Comparison of ENCODE assay signal across 8 cellular contexts in the genomic region with DNA sequence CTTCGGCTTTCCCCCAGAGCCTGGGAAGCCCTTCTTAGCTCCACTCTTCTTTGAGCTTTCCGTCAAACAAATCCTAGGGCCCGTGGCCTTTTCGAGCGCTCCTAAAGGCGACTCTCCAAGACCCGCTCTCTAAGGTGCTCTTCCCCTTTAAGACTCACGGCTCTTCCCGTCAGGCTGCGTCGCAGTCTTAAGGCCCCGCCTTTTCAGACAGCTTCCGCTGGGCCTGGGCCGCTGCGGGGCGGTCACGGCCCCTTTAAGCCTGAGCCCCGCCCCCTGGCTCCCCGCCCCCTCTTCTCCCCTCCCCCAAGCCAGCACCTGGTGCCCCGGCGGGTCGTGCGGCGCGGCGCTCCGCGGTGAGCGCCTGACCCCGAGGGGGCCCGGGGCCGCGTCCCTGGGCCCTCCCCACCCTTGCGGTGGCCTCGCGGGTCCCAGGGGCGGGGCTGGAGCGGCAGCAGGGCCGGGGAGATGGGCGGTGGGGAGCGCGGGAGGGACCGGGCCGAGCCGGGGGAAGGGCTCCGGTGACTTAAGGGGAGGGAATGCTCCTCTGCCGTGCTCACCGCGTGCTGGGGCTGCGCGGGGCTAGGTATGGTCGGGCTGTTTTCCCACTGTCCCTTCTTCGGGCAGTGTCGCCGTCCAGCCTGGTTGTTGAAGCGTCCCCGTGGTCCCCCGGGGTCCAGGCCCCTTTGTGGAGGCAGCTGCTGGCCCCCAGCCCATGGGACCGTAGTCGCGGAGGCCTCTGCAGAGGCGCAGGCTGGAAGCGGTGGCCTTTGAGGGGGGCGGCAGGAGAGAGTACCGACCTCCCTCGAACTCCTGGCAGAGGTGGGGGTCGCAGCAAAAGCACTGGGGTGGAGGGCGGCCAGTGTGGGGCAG. TPM values are rescaled to one million over a fixed set of nuclear protein-coding genes. Genes with fewer than 3 reads are reported as not detected.
DNase-seq lines count a peak whose midpoint lies in the region; ATAC-seq, FAIRE-seq and TF ChIP-seq lines count a peak whose summit lies in the region.

TSS of gene PEX5 (plus strand) at position 289 of the 870 bp plus-strand sequence. CDS start 692 bp downstream, outside the sequence.

- H3K4me1 ChIP-seq in trophoblast cell (ENCODE audit: control insufficient read depth in 1 of 2, insufficient read depth in 2 of 2, low read length in 2 of 2) (peaks cover 4 to 12% of the 10 kb centered on the region in 2 experiments), tibial nerve (peaks cover 0 to 39% (median 14%) of the 10 kb centered on the region in 4 donors)

- peak in 1 of 2 donors; percentile 77 for TF ChIP-seq EP300 in tibial nerve (IDR thresholded peaks at IDR 0.05)

- H3K79me2 ChIP-seq in trophoblast cell (ENCODE audit: control insufficient read depth, insufficient read depth, low read length, poor library complexity) = peaks cover 3% of the 10 kb centered on the region

- peaks cover 11% of the 10 kb centered on the region for H3K79me1 ChIP-seq in trophoblast cell (ENCODE audit: low read length)

- H3K9ac ChIP-seq in trophoblast cell (ENCODE audit: low read length) = peak within 1 kb of the TSS; percentile 78

- no peak within 1 kb of the TSS for H3K23ac ChIP-seq in trophoblast cell (ENCODE audit: low read length)

- intact Hi-C loops in cardiac septum (cut with DNase I) = no loop called here

- H3K9me3 ChIP-seq in trophoblast cell (ENCODE audit: insufficient read depth, low read depth, low read length) (peaks cover 2% of the 10 kb centered on the region), tibial nerve (no peaks in the 10 kb centered on the region)

- peak within 1 kb of the TSS; percentile 82 for H2AK5ac ChIP-seq in trophoblast cell (ENCODE audit: low read length)

- FAIRE-seq in GM12891 (lab: Jason Lieb, UNC) = peak; percentile 90

- H3K36me3 Mint-ChIP-seq in T-cell = peaks cover 16% of the 10 kb centered on the region

- peak within 1 kb of the TSS; percentile 91 to 96 (median 96) for H3K4me3 Mint-ChIP-seq in T-cell

- ATAC-seq in HG02798 (IDR thresholded peaks at IDR 0.05; ENCODE audit: poor library complexity, unreplicated experiment) (peak; percentile 97), T-cell (replicated peaks in 1 of 4) (peak; percentile 95 to 97 (median 96))

- H3K36me3 ChIP-seq in trophoblast cell (ENCODE audit: control insufficient read depth in 1 of 2, insufficient read depth in 2 of 2, low read length in 2 of 2) (peaks cover 2% of the 10 kb centered on the region in 2 experiments), tibial nerve (peaks cover 0 to 29% (median 0%) of the 10 kb centered on the region in 3 donors)

- WGBS in adipose tissue, 3 donors = 0 to 1% (median 1%) methylated on average over 52 to 68 of the region's 68 CpGs
- WGBS in trophoblast cell (ENCODE audit: extremely low coverage, insufficient coverage, insufficient read length) = no CpG with 5 or more reads among the region's 68 CpGs
- WGBS in tibial nerve, 2 donors = 0 to 1% methylated on average over 7 to 45 of the region's 68 CpGs

- TF ChIP-seq CTCF in tibial nerve (IDR thresholded peaks at IDR 0.05) = no peak

- H3K4ac ChIP-seq in trophoblast cell (ENCODE audit: low read depth, low read length) = peak within 1 kb of the TSS; percentile 86

- peak within 1 kb of the TSS; percentile 69 for H3K18ac ChIP-seq in trophoblast cell (ENCODE audit: low read length)

- peak within 1 kb of the TSS; percentile 52 for H2BK12ac ChIP-seq in trophoblast cell (ENCODE audit: low read length)

- H2BK5ac ChIP-seq in trophoblast cell (ENCODE audit: low read depth, low read length, poor library complexity) = peak within 1 kb of the TSS; percentile 64

- peak within 1 kb of the TSS; percentile 81 for H4K12ac ChIP-seq in trophoblast cell (ENCODE audit: low read depth, low read length)

- peak within 1 kb of the TSS; percentile 96 to 97 for H3K27ac Mint-ChIP-seq in T-cell

- H3K27me3 ChIP-seq in trophoblast cell (ENCODE audit: insufficient read depth, low read length) (no peaks in the 10 kb centered on the region), tibial nerve (no peaks in the 10 kb centered on the region)

- POLR2A ChIA-PET in T-cell (lab: Charles Lee) = interaction anchor here (0.5 to 0.6 kb wide), 2 partner anchors 107 to 451 kb away, joined by 3 read pairs; no protein-coding TSS in a partner anchor

- no peaks in the 10 kb centered on the region for H3K27me3 Mint-ChIP-seq in T-cell

- DNase-seq in GM12891 (ENCODE audit: insufficient read length, low spot score) (peak; percentile 83), NCI-H1417 treated with DMSO at 0.1 percent for 48 hours (lab: John Stamatoyannopoulos, UW) (peak; percentile 74), T-cell (peak; percentile 65 to 88 (median 78)), cardiac septum (ENCODE audit: low spot score) (peak; percentile 96), trophoblast cell (peak; percentile 85 to 91), tibial nerve (ENCODE audit: low spot score in 2 of 2) (peak; percentile 77 to 78)

- H3K4me1 Mint-ChIP-seq in T-cell = peaks cover 44 to 56% (median 46%) of the 10 kb centered on the region in 3 donors

- H3K14ac ChIP-seq in trophoblast cell (ENCODE audit: low read length) = peak within 1 kb of the TSS; percentile 97

- peak within 1 kb of the TSS; percentile 90 for H2AFZ ChIP-seq in trophoblast cell (ENCODE audit: insufficient read depth, low read length, poor library complexity)

- H3K27ac ChIP-seq in adipose tissue (ENCODE audit: low read depth, low read length) = peak within 1 kb of the TSS; percentile 71
- no peak within 1 kb of the TSS for H3K27ac ChIP-seq in trophoblast cell (ENCODE audit: low read depth, low read length)
- H3K27ac ChIP-seq in tibial nerve = peak within 1 kb of the TSS; percentile 77 to 98 (median 96)

- peak within 1 kb of the TSS; percentile 84 for H4K8ac ChIP-seq in trophoblast cell (ENCODE audit: low read depth, low read length)

- peak within 1 kb of the TSS; percentile 70 for H4K91ac ChIP-seq in trophoblast cell (ENCODE audit: low read depth, low read length)

- H3K4me2 ChIP-seq in trophoblast cell (ENCODE audit: low read length) = peak within 1 kb of the TSS; percentile 93

- TF ChIP-seq POLR2A in GM12891 (IDR thresholded peaks at IDR 0.05; ENCODE audit: low read depth, low read length) (no peak), tibial nerve (IDR thresholded peaks at IDR 0.05) (peak in 1 of 2 donors; percentile 61)

- CTCF ChIA-PET in T-cell (lab: Charles Lee) = interaction anchor here in 1 of 2 donors (0.5 to 1.4 kb wide), 6 partner anchors 44 to 826 kb away, joined by 3 to 12 read pairs (median 4); partner anchors contain the start of genes ENO2 and SPSB2

- peak within 1 kb of the TSS; percentile 90 for H2BK120ac ChIP-seq in trophoblast cell (ENCODE audit: insufficient read depth, low read length, poor library complexity)

- H3K4me3 ChIP-seq in trophoblast cell (ENCODE audit: low read depth, low read length) = peak within 1 kb of the TSS; percentile 88
- peak within 1 kb of the TSS; percentile 73 to 95 (median 84) for H3K4me3 ChIP-seq in tibial nerve

- no peaks in the 10 kb centered on the region for H3K9me3 Mint-ChIP-seq in T-cell

TF ChIP-seq in GM12891, 5 proteins besides CTCF, POLR2A, EP300 and RAD21:
- no peak for TF ChIP-seq POU2F2 (IDR thresholded peaks at IDR 0.05; ENCODE audit: low read depth, low read length)
- peak; percentile 39 for TF ChIP-seq SPI1 (IDR thresholded peaks at IDR 0.05; ENCODE audit: low read depth, low read length)
- no peak for TF ChIP-seq TAF1 (IDR thresholded peaks at IDR 0.05; ENCODE audit: low read depth, low read length)
- no peak for TF ChIP-seq POLR2AphosphoS5 (IDR thresholded peaks at IDR 0.05; ENCODE audit: low read depth, low read length)
TF ChIP-seq in GM12891: peak in this region for 1.

RNA-seq across cellular contexts. Expression of gene PEX5, which starts in this region (rescaled TPM):
- polyA plus RNA-seq in GM12891 (2012; ENCODE audit: low read depth, missing spikeins) = 19.7 TPM
- total RNA-seq in T-cell = 10 to 100 TPM; 24.0 to 44.5 (median 31.1) TPM
- 10 to 100 TPM; 29.5 to 90.1 (median 42.8) TPM for polyA plus RNA-seq in adipose tissue
- 30.3 TPM for total RNA-seq in cardiac septum
- polyA plus RNA-seq in trophoblast cell (2013) = 7.2 and 7.9 TPM in 2 replicates
- total RNA-seq in tibial nerve = 10 to 100 TPM; 58.1 to 70.6 (median 65.7) TPM
